ENCODE assay signal across 8 cellular contexts in the genomic region with DNA sequence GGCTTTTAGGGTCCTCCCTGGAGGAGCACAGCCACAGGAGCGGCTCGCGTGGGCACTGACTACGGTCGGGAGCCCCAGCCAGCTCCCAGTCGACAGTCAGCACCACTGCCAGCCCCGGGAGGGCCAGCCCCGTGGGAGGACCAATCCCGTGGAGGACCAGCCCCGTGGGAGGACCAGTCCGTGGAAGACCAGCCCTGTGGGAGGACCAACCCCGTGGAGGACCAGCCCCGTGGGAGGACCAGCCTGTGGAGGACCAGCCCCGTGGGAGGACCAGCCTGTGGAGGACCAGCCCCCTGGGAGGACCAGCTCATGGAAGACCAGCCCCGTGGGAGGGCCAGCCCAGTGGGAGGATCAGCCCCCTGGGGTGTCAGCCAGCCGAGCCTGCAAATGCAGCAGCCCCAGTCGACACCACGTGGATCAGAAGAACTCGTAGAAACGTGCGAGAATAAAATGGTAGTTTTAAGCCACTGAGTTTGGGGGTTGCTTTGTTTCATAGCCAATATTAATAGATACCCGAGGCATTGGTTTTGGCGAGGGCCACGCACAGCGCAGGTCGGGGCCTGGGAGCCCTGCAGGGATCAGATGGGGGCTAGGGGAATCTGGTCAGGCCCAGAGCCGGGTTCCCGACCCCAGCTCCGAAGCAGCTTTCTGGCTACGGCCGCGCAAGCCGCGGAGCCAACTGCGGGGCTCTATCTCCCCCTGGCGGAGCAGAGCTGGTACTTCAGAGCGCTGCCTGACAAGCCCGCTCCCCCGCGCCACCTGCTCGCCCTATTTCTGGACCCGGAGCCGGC.
DNase-seq lines count a peak whose midpoint lies in the region; ATAC-seq and TF ChIP-seq lines count a peak whose summit lies in the region.

No MANE protein-coding gene starts in this region.

- no peaks in the 10 kb centered on the region for H3K79me2 ChIP-seq in GM23338 (replicated peaks; ENCODE audit: insufficient read depth)

- peak; percentile 73 for DNase-seq in ELR (ENCODE audit: low read depth)
- DNase-seq in GM23338 (ENCODE audit: low spot score) = peak; percentile 90
- peak; percentile 72 for DNase-seq in SKM-1 treated with dmso at 0.1 percent for 144 hours (lab: John Stamatoyannopoulos, UW; ENCODE audit: unreplicated experiment)
- peak; percentile 74 for DNase-seq in activated naive CD8-positive, alpha-beta T cell treated with anti-CD3 and anti-CD28 coated beads for 36 hours
- DNase-seq in cardiac muscle cell (ENCODE audit: low read depth in 1 of 2, low spot score in 1 of 2) = peak; percentile 84 to 92
- peak; percentile 78 to 87 for DNase-seq in psoas muscle

- H3K36me3 Mint-ChIP-seq in GM23338 (ENCODE audit: low read depth) = no peaks in the 10 kb centered on the region
- H3K36me3 Mint-ChIP-seq in activated naive CD8-positive, alpha-beta T cell treated with anti-CD3 and anti-CD28 coated beads for 36 hours = no peaks in the 10 kb centered on the region

- ATAC-seq in GM23338 (peak; percentile 82), psoas muscle (peak; percentile 92 to 97 (median 95))

- intact Hi-C loops in psoas muscle (cut with DNase I) = loop anchor here in 1 of 2 donors (5.0 kb wide), 2 partner anchors 71 to 329 kb away; no protein-coding TSS in a partner anchor

- peaks cover 4% of the 10 kb centered on the region; the same call in 1 of the 2 replicates for H3K27me3 ChIP-seq in GM23338 (ENCODE audit: insufficient read depth)
- H3K27me3 ChIP-seq in cardiac muscle cell = no peaks in the 10 kb centered on the region
- no peaks in the 10 kb centered on the region for H3K27me3 ChIP-seq in psoas muscle (ENCODE audit: insufficient read depth in 3 of 3, low read length in 2 of 3)

- H3K27ac ChIP-seq in GM23338 (ENCODE audit: low read depth) (no peak overlapping the region), cardiac muscle cell (no peak overlapping the region), psoas muscle (peak overlapping the region; percentile 32), urinary bladder (ENCODE audit: low read depth) (no peak overlapping the region)

- no peaks in the 10 kb centered on the region; the same call in 1 of the 2 replicates for H3K9me2 ChIP-seq in GM23338 (ENCODE audit: insufficient read depth)

- 4 to 12% (median 5%) methylated on average over 36 to 42 of the region's 43 CpGs for WGBS in psoas muscle, 3 donors
- 16% methylated on average over 43 of the region's 43 CpGs for WGBS in urinary bladder

- no peaks in the 10 kb centered on the region for H4K20me1 ChIP-seq in GM23338 (replicated peaks; ENCODE audit: insufficient read depth)

- 0 out of 2 replicates have a peak overlapping the region, but pooled peaks have one; percentile 86 for H2AFZ ChIP-seq in GM23338

- no peak overlapping the region for H3K4me2 ChIP-seq in GM23338

- no peak overlapping the region for H3K27ac Mint-ChIP-seq in GM23338
- no peak overlapping the region for H3K27ac Mint-ChIP-seq in activated naive CD8-positive, alpha-beta T cell treated with anti-CD3 and anti-CD28 coated beads for 36 hours

- peaks cover 5% of the 10 kb centered on the region for H3K27me3 Mint-ChIP-seq in GM23338 (ENCODE audit: insufficient read depth, low read depth, poor library complexity)
- peaks cover 47% of the 10 kb centered on the region for H3K27me3 Mint-ChIP-seq in activated naive CD8-positive, alpha-beta T cell treated with anti-CD3 and anti-CD28 coated beads for 36 hours

- no peaks in the 10 kb centered on the region for H3K9me3 Mint-ChIP-seq in GM23338
- H3K9me3 Mint-ChIP-seq in activated naive CD8-positive, alpha-beta T cell treated with anti-CD3 and anti-CD28 coated beads for 36 hours = no peaks in the 10 kb centered on the region

- H3K4me1 Mint-ChIP-seq in GM23338 = peaks cover 11% of the 10 kb centered on the region
- no peaks in the 10 kb centered on the region for H3K4me1 Mint-ChIP-seq in activated naive CD8-positive, alpha-beta T cell treated with anti-CD3 and anti-CD28 coated beads for 36 hours

- no peak overlapping the region for H3K4me3 Mint-ChIP-seq in GM23338
- peak overlapping the region; percentile 20 for H3K4me3 Mint-ChIP-seq in activated naive CD8-positive, alpha-beta T cell treated with anti-CD3 and anti-CD28 coated beads for 36 hours

- H3K36me3 ChIP-seq in GM23338 (ENCODE audit: insufficient read depth) = no peaks in the 10 kb centered on the region
- no peaks in the 10 kb centered on the region for H3K36me3 ChIP-seq in cardiac muscle cell
- H3K36me3 ChIP-seq in psoas muscle (ENCODE audit: insufficient read depth in 1 of 2, low read depth in 1 of 2) = no peaks in the 10 kb centered on the region
- H3K36me3 ChIP-seq in urinary bladder (ENCODE audit: insufficient read depth) = no peaks in the 10 kb centered on the region

- H3K9me3 ChIP-seq in cardiac muscle cell (ENCODE audit: low read depth) (no peaks in the 10 kb centered on the region), psoas muscle (no peaks in the 10 kb centered on the region)

- H3K4me3 ChIP-seq in GM23338 (no peak overlapping the region), cardiac muscle cell (no peak overlapping the region), psoas muscle (peak overlapping the region; percentile 62), urinary bladder (ENCODE audit: low read depth, low read length) (peak overlapping the region; percentile 30)

- peak; percentile 73 to 89 for TF ChIP-seq CTCF in GM23338 (conservative IDR thresholded peaks at IDR 0.05; ENCODE audit: low read depth in 2 of 2)
- TF ChIP-seq CTCF in LNCAP (IDR thresholded peaks at IDR 0.05) = peak; percentile 73
- peak; percentile 90 for TF ChIP-seq CTCF in cardiac muscle cell (IDR thresholded peaks at IDR 0.05; ENCODE audit: low read depth, low read length)
- TF ChIP-seq CTCF in psoas muscle (IDR thresholded peaks at IDR 0.05) = peak; percentile 99

- H3K4me1 ChIP-seq in GM23338 (ENCODE audit: insufficient read depth) (peaks cover 12% of the 10 kb centered on the region), cardiac muscle cell (ENCODE audit: low read depth) (peaks cover 4% of the 10 kb centered on the region), psoas muscle (peaks cover 5% of the 10 kb centered on the region), urinary bladder (ENCODE audit: insufficient read depth) (no peaks in the 10 kb centered on the region)

- H3F3A ChIP-seq in GM23338 (replicated peaks; ENCODE audit: low read depth) = no peaks in the 10 kb centered on the region; the same call in 1 of the 2 replicates

TF ChIP-seq in GM23338, 12 proteins besides CTCF, POLR2A, EP300 and RAD21 (continues in another document):
- no peak for TF ChIP-seq POLR2AphosphoS5 (IDR thresholded peaks at IDR 0.05; ENCODE audit: low read depth)
- TF ChIP-seq, protein P1, sequence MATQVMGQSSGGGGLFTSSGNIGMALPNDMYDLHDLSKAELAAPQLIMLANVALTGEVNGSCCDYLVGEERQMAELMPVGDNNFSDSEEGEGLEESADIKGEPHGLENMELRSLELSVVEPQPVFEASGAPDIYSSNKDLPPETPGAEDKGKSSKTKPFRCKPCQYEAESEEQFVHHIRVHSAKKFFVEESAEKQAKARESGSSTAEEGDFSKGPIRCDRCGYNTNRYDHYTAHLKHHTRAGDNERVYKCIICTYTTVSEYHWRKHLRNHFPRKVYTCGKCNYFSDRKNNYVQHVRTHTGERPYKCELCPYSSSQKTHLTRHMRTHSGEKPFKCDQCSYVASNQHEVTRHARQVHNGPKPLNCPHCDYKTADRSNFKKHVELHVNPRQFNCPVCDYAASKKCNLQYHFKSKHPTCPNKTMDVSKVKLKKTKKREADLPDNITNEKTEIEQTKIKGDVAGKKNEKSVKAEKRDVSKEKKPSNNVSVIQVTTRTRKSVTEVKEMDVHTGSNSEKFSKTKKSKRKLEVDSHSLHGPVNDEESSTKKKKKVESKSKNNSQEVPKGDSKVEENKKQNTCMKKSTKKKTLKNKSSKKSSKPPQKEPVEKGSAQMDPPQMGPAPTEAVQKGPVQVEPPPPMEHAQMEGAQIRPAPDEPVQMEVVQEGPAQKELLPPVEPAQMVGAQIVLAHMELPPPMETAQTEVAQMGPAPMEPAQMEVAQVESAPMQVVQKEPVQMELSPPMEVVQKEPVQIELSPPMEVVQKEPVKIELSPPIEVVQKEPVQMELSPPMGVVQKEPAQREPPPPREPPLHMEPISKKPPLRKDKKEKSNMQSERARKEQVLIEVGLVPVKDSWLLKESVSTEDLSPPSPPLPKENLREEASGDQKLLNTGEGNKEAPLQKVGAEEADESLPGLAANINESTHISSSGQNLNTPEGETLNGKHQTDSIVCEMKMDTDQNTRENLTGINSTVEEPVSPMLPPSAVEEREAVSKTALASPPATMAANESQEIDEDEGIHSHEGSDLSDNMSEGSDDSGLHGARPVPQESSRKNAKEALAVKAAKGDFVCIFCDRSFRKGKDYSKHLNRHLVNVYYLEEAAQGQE (IDR thresholded peaks at IDR 0.05; ENCODE audit: unreplicated experiment) = no peak

Comparison
In these comparisons a context has a peak if more than half of its experiments do, and no peak if none do; other contexts are left out.
1. H3K4me3 ChIP-seq: peak in psoas muscle (single experiment) and urinary bladder (single experiment); none in GM23338 (single experiment) and cardiac muscle cell (single experiment).
2. Peak in every context shown above with its lines, with median percentiles within 50 percentile points of each other: DNase-seq and CTCF ChIP-seq.